ENCODE assay signal across 1 cellular context in the genomic region with DNA sequence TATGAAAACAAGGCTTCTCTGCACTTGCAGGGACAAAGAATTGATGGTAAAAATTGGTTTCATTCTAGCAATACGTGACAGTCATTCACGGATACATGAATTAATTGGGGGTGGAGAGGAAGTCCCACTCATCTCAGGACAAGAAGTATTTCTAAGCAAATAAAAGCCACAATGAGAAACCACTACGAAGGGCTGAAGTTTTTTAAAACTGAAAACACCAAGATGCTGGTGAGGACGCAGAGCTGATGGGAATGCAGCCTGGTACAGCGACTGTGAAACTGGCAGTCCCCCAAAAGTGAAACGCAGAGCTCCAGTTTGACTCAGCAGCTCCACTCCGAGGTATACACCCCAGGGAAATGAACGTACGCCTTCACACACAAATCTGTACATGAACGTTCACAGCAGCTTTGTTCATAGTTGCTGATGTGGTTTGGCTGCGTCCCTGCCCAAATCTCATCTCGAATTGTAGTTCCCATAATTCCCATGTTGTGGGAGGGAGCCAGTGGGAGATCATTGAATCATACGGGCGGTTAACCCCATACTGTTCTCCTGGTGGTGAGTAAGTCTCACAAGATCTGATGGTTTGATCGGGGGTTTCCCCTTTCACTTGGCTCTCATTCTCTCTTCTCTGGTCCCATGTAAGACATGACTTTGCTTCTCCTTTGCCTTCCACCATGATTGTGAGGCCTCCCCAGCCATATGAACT.
TF ChIP-seq lines count a peak whose summit lies in the region.

No MANE protein-coding gene starts in this region.

TF ChIP-seq in HepG2, 621 proteins besides CTCF, POLR2A, EP300 and RAD21 (continued from another document):
- TF ChIP-seq ZFP37 (CRISPR knock-in tag; IDR thresholded peaks at IDR 0.05; ENCODE audit: borderline replicate concordance): no peak
- no peak for TF ChIP-seq ZFAT (CRISPR knock-in tag; conservative IDR thresholded peaks at IDR 0.05)
- no peak for TF ChIP-seq BRCA1 (CRISPR knock-in tag; IDR thresholded peaks at IDR 0.05)
TF ChIP-seq in HepG2: peak in this region for 0.
